9 cellular contexts compared by ENCODE assay signal in genomic region chr5:142587354-142587965, GRCh38.
DNase-seq lines count a peak whose midpoint lies in the region; ATAC-seq, FAIRE-seq and TF ChIP-seq lines count a peak whose summit lies in the region.
"Had no signal": no experiment of that assay in that cellular context is flagged by ENCODE, and none has a peak within 500 bp of the region (broad histone marks: within the 10 kb centered on the region; RNA-seq: fewer than 3 reads in every experiment).

No MANE protein-coding gene starts in this region.

- 44% methylated on average over 6 of the region's 6 CpGs for WGBS in A549 (ENCODE audit: missing lambda C conversion rate)

- no peak overlapping the region for H2AFZ ChIP-seq in DND-41 (ENCODE audit: low read depth, low read length)

- no peaks in the 10 kb centered on the region for H3K9me3 ChIP-seq in A549
- no peaks in the 10 kb centered on the region for H3K9me3 ChIP-seq in DND-41 (ENCODE audit: insufficient read depth, low read length, severe bottlenecking)
- no peaks in the 10 kb centered on the region for H3K9me3 ChIP-seq in colonic mucosa
- H3K9me3 ChIP-seq in gastrocnemius medialis, result no peaks in the 10 kb centered on the region

- intact Hi-C loops in colonic mucosa (cut with DNase I), result no loop called here
- intact Hi-C loops in gastrocnemius medialis (cut with DNase I; ENCODE audit: low total_unique reads), result no loop called here

- CTCF ChIA-PET in A549 (lab: Yijun Ruan, JAX), result interaction anchor here (0.8 to 4.4 kb wide), 13 partner anchors 9 to 126 kb away, joined by 3 to 32 read pairs (median 5); no protein-coding TSS in a partner anchor

- no peaks in the 10 kb centered on the region for H4K20me1 ChIP-seq in DND-41 (ENCODE audit: insufficient read depth, low read length)

- no peak for TF ChIP-seq EP300 in A549 (IDR thresholded peaks at IDR 0.05)

- POLR2A ChIA-PET in A549 (lab: Yijun Ruan, JAX), result no interaction called here

- H3K4me3 ChIP-seq in A549 (no peak overlapping the region), DND-41 (ENCODE audit: low read depth in 1 of 2, low read length in 2 of 2) (no peak overlapping the region), colonic mucosa (no peak overlapping the region), gastrocnemius medialis (no peak overlapping the region)

- peak; percentile 77 for TF ChIP-seq CTCF in A549 (IDR thresholded peaks at IDR 0.05)
- peak; percentile 65 for TF ChIP-seq CTCF in DND-41 (IDR thresholded peaks at IDR 0.05; ENCODE audit: borderline replicate concordance, extremely low read depth, low read length, poor library complexity, severe bottlenecking)
- no peak for TF ChIP-seq CTCF in colonic mucosa (IDR thresholded peaks at IDR 0.05)
- TF ChIP-seq CTCF in gastrocnemius medialis (IDR thresholded peaks at IDR 0.05 in 4 of 5, conservative IDR thresholded peaks at IDR 0.05 in 1 of 5), result peak in 1 of 5 experiments; percentile 34

- no peak overlapping the region for H3K27ac ChIP-seq in A549
- no peak overlapping the region for H3K27ac ChIP-seq in DND-41 (ENCODE audit: low read length)
- no peak overlapping the region for H3K27ac ChIP-seq in colonic mucosa
- no peak overlapping the region for H3K27ac ChIP-seq in gastrocnemius medialis

- TF ChIP-seq RAD21 in A549 (conservative IDR thresholded peaks at IDR 0.05 in 1 of 2, IDR thresholded peaks at IDR 0.05 in 1 of 2), result peak; percentile 59 to 70

- TF ChIP-seq POLR2A in A549 (IDR thresholded peaks at IDR 0.05; ENCODE audit: low read length) (no peak), gastrocnemius medialis (IDR thresholded peaks at IDR 0.05) (no peak)

- no peaks in the 10 kb centered on the region for H3K36me3 ChIP-seq in DND-41 (ENCODE audit: insufficient read depth, low read length)
- no peaks in the 10 kb centered on the region for H3K36me3 ChIP-seq in colonic mucosa
- no peaks in the 10 kb centered on the region for H3K36me3 ChIP-seq in gastrocnemius medialis

- peak; percentile 22 to 52 for DNase-seq in A549 (ENCODE audit: low read depth in 1 of 2, low spot score in 1 of 2)
- DNase-seq in DND-41, result peak; percentile 42
- DNase-seq in NCI-H748 (lab: John Stamatoyannopoulos, UW; ENCODE audit: unreplicated experiment), result peak; percentile 42
- DNase-seq in colonic mucosa, result peak; percentile 49
- DNase-seq in pons (ENCODE audit: low spot score), result peak; percentile 51
- DNase-seq in gastrocnemius medialis, result no peak
- DNase-seq in AG08395 (ENCODE audit: low spot score), result no peak

- no peak for FAIRE-seq in A549 (lab: Jason Lieb, UNC)

- H3K79me2 ChIP-seq in DND-41 (ENCODE audit: insufficient read depth, low read length), result no peaks in the 10 kb centered on the region

- ATAC-seq in A549, result peak; percentile 64 to 78; a peak in 5 of 6 replicates
- ATAC-seq in DND-41 (ENCODE audit: insufficient read depth, low read depth), result no peak
- ATAC-seq in HG02571 (IDR thresholded peaks at IDR 0.05; ENCODE audit: unreplicated experiment), result no peak
- ATAC-seq in gastrocnemius medialis, result no peak
- ATAC-seq: stimulated activated naive CD8-positive, alpha-beta T cell treated with anti-CD3 and anti-CD28 coated beads, Interleukin-15, amount 100 ng/mL, for 72 hours had no signal

- H3K4me2 ChIP-seq in A549 (no peak overlapping the region), DND-41 (ENCODE audit: insufficient read depth, low read length) (no peak overlapping the region)

- H3K4me1 ChIP-seq in A549 (no peaks in the 10 kb centered on the region), DND-41 (ENCODE audit: insufficient read depth, low read length) (peaks cover 15% of the 10 kb centered on the region), colonic mucosa (no peaks in the 10 kb centered on the region), gastrocnemius medialis (no peaks in the 10 kb centered on the region)

- in situ Hi-C loops in gastrocnemius medialis (cut with MboI; ENCODE audit: low sequenced_read_pairs in 4 of 4), result no loop called here

- H3K27me3 ChIP-seq in DND-41 (ENCODE audit: insufficient read depth, low read length, poor library complexity) (no peaks in the 10 kb centered on the region), colonic mucosa (no peaks in the 10 kb centered on the region), gastrocnemius medialis (no peaks in the 10 kb centered on the region)

- H3K9ac ChIP-seq in DND-41 (ENCODE audit: low read depth, low read length), result no peak overlapping the region
- H3K9ac ChIP-seq in colonic mucosa (ENCODE audit: low read depth in 2 of 2, low read length in 2 of 2), result no peak overlapping the region

TF ChIP-seq in A549, 52 proteins besides CTCF, POLR2A, EP300 and RAD21:
- TF ChIP-seq TP53 (CRISPR knock-in tag; IDR thresholded peaks at IDR 0.05) (no peak), SMC3 (IDR thresholded peaks at IDR 0.05) (peak; percentile 61)

Comparison
In these comparisons a context has a peak if more than half of its experiments do, and no peak if none do; other contexts are left out.
1. ATAC-seq: peak in A549 (2 of 2); none in DND-41 (single experiment), HG02571 (single experiment) and gastrocnemius medialis (0 of 2).
2. DNase-seq: peak in A549 (2 of 2), DND-41 (single experiment), NCI-H748 (single experiment), colonic mucosa (single experiment) and pons (single experiment); none in gastrocnemius medialis (0 of 2) and AG08395 (single experiment).